Comparison of ENCODE assay signal across 9 cellular contexts in genomic region chr4:176032454-176032853, GRCh38. TPM values are rescaled to one million over a fixed set of nuclear protein-coding genes. Genes with fewer than 3 reads are reported as not detected.
"Had no signal": no experiment of that assay in that cellular context is flagged by ENCODE, and none has a peak within 500 bp of the region (broad histone marks: within the 10 kb centered on the region; RNA-seq: fewer than 3 reads in every experiment).

No MANE protein-coding gene starts in this region.

- FAIRE-seq: HepG2, HTR-8/SVneo had no signal

- H3K9ac ChIP-seq: KMS-11 had no signal

- H3K27ac ChIP-seq: HL-60, KMS-11 had no signal

- H3K27me3 Mint-ChIP-seq: IgD-negative memory B cell had no signal

- ATAC-seq: HepG2 had no signal

- H3K9me3 Mint-ChIP-seq: IgD-negative memory B cell had no signal

- H3K4me3 Mint-ChIP-seq: IgD-negative memory B cell had no signal

- H3K36me3 Mint-ChIP-seq: IgD-negative memory B cell had no signal

- H3K4me2 ChIP-seq: KMS-11 had no signal

- DNase-seq: IMR-90, KBM-7, KG1 had no signal

RNA-seq across cellular contexts. Expression of gene WDR17, which starts 33.2 kb away (rescaled TPM):
- total RNA-seq: HepG2, HT-29 had no signal
- polyA plus RNA-seq: HepG2 had no signal
